9 cellular contexts compared by ENCODE assay signal in genomic region chr20:16574656-16575355, GRCh38. TPM values are rescaled to one million over a fixed set of nuclear protein-coding genes. Genes with fewer than 3 reads are reported as not detected.
A peak's percentile ranks its signal among the peaks of the same experiment; 100 is the strongest.
DNase-seq lines count a peak whose midpoint lies in the region; ATAC-seq and TF ChIP-seq lines count a peak whose summit lies in the region.
"Had no signal": no experiment of that assay in that cellular context is flagged by ENCODE, and none has a peak within 500 bp of the region (broad histone marks: within the 10 kb centered on the region; RNA-seq: fewer than 3 reads in every experiment).

No MANE protein-coding gene starts in this region.

- intact Hi-C loops in dorsolateral prefrontal cortex (cut with DNase I) = loop anchor here in 1 of 2 donors (5.0 kb wide), 1 partner anchor 147 kb away; no protein-coding TSS in a partner anchor
- intact Hi-C loops in right lobe of liver (cut with DNase I) = no loop called here

- H3K9me3 ChIP-seq in right lobe of liver = no peaks in the 10 kb centered on the region

- peak overlapping the region in 50 of 59 donors; percentile 13 to 82 (median 64) for H3K27ac ChIP-seq in dorsolateral prefrontal cortex
- H3K27ac ChIP-seq in right lobe of liver = peak overlapping the region in 2 of 3 donors; percentile 23 to 52

- H3K4me3 ChIP-seq in dorsolateral prefrontal cortex (peak overlapping the region; percentile 33 to 99 (median 75)), right lobe of liver (peak overlapping the region; percentile 51 to 68 (median 57))

- 3% methylated on average over 14 of the region's 39 CpGs for WGBS in right lobe of liver (ENCODE audit: insufficient coverage, low coverage, low lambda C conversion rate, missing lambda C conversion rate)

- no peaks in the 10 kb centered on the region for H3K27me3 ChIP-seq in dorsolateral prefrontal cortex
- no peaks in the 10 kb centered on the region for H3K27me3 ChIP-seq in right lobe of liver

- H3K36me3 ChIP-seq in right lobe of liver = no peaks in the 10 kb centered on the region

- no peak for TF ChIP-seq POLR2A in right lobe of liver (IDR thresholded peaks at IDR 0.05)

- TF ChIP-seq CTCF in dorsolateral prefrontal cortex (IDR thresholded peaks at IDR 0.05 in 54 of 56, conservative IDR thresholded peaks at IDR 0.05 in 2 of 56; ENCODE audit: low read depth in 1 of 56, partially characterized antibody in 56 of 56) (peak in 34 of 56 donors; percentile 4 to 48 (median 28)), right lobe of liver (IDR thresholded peaks at IDR 0.05) (no peak)

- ATAC-seq in HG02973 (IDR thresholded peaks at IDR 0.05; ENCODE audit: unreplicated experiment) = peak; percentile 65
- ATAC-seq in right lobe of liver = peak; percentile 78 to 83 (median 78)

- DNase-seq in NCI-H146 (lab: John Stamatoyannopoulos, UW) = peak; percentile 21
- no peak for DNase-seq in NCI-H146 treated with DMSO at 0.1 percent for 48 hours (lab: John Stamatoyannopoulos, UW; ENCODE audit: unreplicated experiment)
- DNase-seq in NCI-H510A treated with DMSO at 0.1 percent for 48 hours (lab: John Stamatoyannopoulos, UW) = peak; percentile 91
- peak; percentile 62 to 64 for DNase-seq in activated CD4-positive, alpha-beta T cell treated with anti-CD3 and anti-CD28 coated beads, Interleukin-2, amount 50 U/mL, for 4 hours
- DNase-seq in dorsolateral prefrontal cortex = peak; percentile 75 to 90 (median 84)
- peak; percentile 91 to 94 (median 93) for DNase-seq in right lobe of liver
- peak; percentile 76 for DNase-seq in stimulated activated CD4-positive, alpha-beta T cell treated with anti-CD3 and anti-CD28 coated beads, Interleukin-2, amount 100 ng/mL, for 4 hours (ENCODE audit: low read depth)
- DNase-seq: DND-41 had no signal

- H3K4me1 ChIP-seq in right lobe of liver = peaks cover 0 to 45% (median 8%) of the 10 kb centered on the region in 4 donors

RNA-seq across cellular contexts. Expression of gene KIF16B, which starts 1.6 kb away (rescaled TPM):
- total RNA-seq in dorsolateral prefrontal cortex = 10 to 100 TPM; 17.2 to 36.0 (median 26.6) TPM
- total RNA-seq in right lobe of liver = 10 to 100 TPM in 5 of 6 experiments, 1 to 10 TPM in 1; 8.4 to 15.9 (median 11.7) TPM

Comparison
In these comparisons a context has a peak if more than half of its experiments do, and no peak if none do; other contexts are left out.
1. CTCF ChIP-seq: peak in dorsolateral prefrontal cortex (34 of 56); none in right lobe of liver (0 of 4).